In genomic region chr11:1394936-1395772, GRCh38 we compare ENCODE assay signal across 26 cellular contexts.
"Had no signal": no experiment of that assay in that cellular context is flagged by ENCODE, and none has a peak within 500 bp of the region (broad histone marks: within the 10 kb centered on the region; RNA-seq: fewer than 3 reads in every experiment).

No MANE protein-coding gene starts in this region.

- H3K4me3 Mint-ChIP-seq: activated CD4-positive, alpha-beta memory T cell treated with anti-CD3 and anti-CD28 coated beads for 36 hours; activated CD4-positive, alpha-beta T cell treated with anti-CD3 and anti-CD28 coated beads, Interleukin-2, amount 10 ng/mL, durations not matched to agents 24 days and 14 days; activated naive CD4-positive, alpha-beta T cell treated with anti-CD3 and anti-CD28 coated beads, Interleukin-2, amount 10 ng/mL, durations not matched to agents 7 days and 5 days; activated naive CD8-positive, alpha-beta T cell treated with anti-CD3 and anti-CD28 coated beads, Interleukin-2, amount 10 ng/mL, durations not matched to agents 7 days and 5 days; central memory CD8-positive, alpha-beta T cell; mesothelial cell of epicardium; naive B cell; nephron progenitor cell; stimulated activated naive CD8-positive, alpha-beta T cell treated with anti-CD3 and anti-CD28 coated beads, Interleukin-15, Interleukin-2, amounts not matched to agents 100 ng/mL and 50 ng/mL, for 24 hours had no signal

- H3K4me1 Mint-ChIP-seq: activated CD4-positive, alpha-beta T cell treated with anti-CD3 and anti-CD28 coated beads, Interleukin-2, amount 10 ng/mL, durations not matched to agents 24 days and 14 days; activated naive CD8-positive, alpha-beta T cell treated with anti-CD3 and anti-CD28 coated beads, Interleukin-2, amount 10 ng/mL, durations not matched to agents 7 days and 5 days; nephron progenitor cell had no signal

- H3K4me1 ChIP-seq: parathyroid adenoma, right lobe of liver, upper lobe of right lung had no signal

- H3K36me3 Mint-ChIP-seq: activated CD4-positive, alpha-beta memory T cell treated with anti-CD3 and anti-CD28 coated beads for 36 hours; activated naive CD4-positive, alpha-beta T cell treated with anti-CD3 and anti-CD28 coated beads, Interleukin-2, amount 10 ng/mL, durations not matched to agents 7 days and 5 days; activated naive CD8-positive, alpha-beta T cell treated with anti-CD3 and anti-CD28 coated beads, Interleukin-2, amount 10 ng/mL, durations not matched to agents 7 days and 5 days; mesothelial cell of epicardium; naive B cell had no signal

- DNase-seq: activated CD4-positive, alpha-beta memory T cell treated with anti-CD3 and anti-CD28 coated beads for 36 hours; activated CD4-positive, alpha-beta T cell treated with anti-CD3 and anti-CD28 coated beads, Interleukin-2, amount 10 ng/mL, durations not matched to agents 24 days and 14 days; activated CD4-positive, CD25-positive, alpha-beta regulatory T cell treated with anti-CD3 and anti-CD28 coated beads, Interleukin-2, amount 50 U/mL, for 72 hours; activated CD8-positive, alpha-beta memory T cell treated with anti-CD3 and anti-CD28 coated beads, Interleukin-2, amount 50 U/mL, for 4 hours; activated gamma-delta T cell; activated naive CD4-positive, alpha-beta T cell treated with anti-CD3 and anti-CD28 coated beads, Interleukin-2, amount 10 ng/mL, durations not matched to agents 7 days and 5 days; activated naive CD8-positive, alpha-beta T cell treated with anti-CD3 and anti-CD28 coated beads, Interleukin-2, amount 10 ng/mL, durations not matched to agents 7 days and 5 days; activated T-cell treated with anti-CD3 and anti-CD28 coated beads, Interleukin-2, amount 50 U/mL, for 1 hour; dermis blood vessel endothelial cell; effector CD8-positive, alpha-beta T cell; esophagus squamous epithelium; foreskin melanocyte; left colon; naive B cell; nephron progenitor cell; right lobe of liver; stimulated activated CD4-positive, alpha-beta T cell treated with anti-CD3 and anti-CD28 coated beads, Interleukin-12 subunit alpha, Interleukin-12 subunit beta, amount 100 ng/mL, for 4 hours; stimulated activated CD4-positive, alpha-beta T cell treated with anti-CD3 and anti-CD28 coated beads, Interleukin-4, amount 100 ng/mL, for 1 hour; T-helper 2 cell; thyroid gland; upper lobe of right lung had no signal

- H3K9me3 Mint-ChIP-seq: activated CD4-positive, alpha-beta memory T cell treated with anti-CD3 and anti-CD28 coated beads for 36 hours; activated CD4-positive, alpha-beta T cell treated with anti-CD3 and anti-CD28 coated beads, Interleukin-2, amount 10 ng/mL, durations not matched to agents 24 days and 14 days; activated naive CD4-positive, alpha-beta T cell treated with anti-CD3 and anti-CD28 coated beads, Interleukin-2, amount 10 ng/mL, durations not matched to agents 7 days and 5 days; activated naive CD8-positive, alpha-beta T cell treated with anti-CD3 and anti-CD28 coated beads, Interleukin-2, amount 10 ng/mL, durations not matched to agents 7 days and 5 days; central memory CD8-positive, alpha-beta T cell; mesothelial cell of epicardium; stimulated activated naive CD8-positive, alpha-beta T cell treated with anti-CD3 and anti-CD28 coated beads, Interleukin-15, Interleukin-2, amounts not matched to agents 100 ng/mL and 50 ng/mL, for 24 hours had no signal

- H3K27ac ChIP-seq: epithelial cell of prostate, esophagus squamous epithelium, parathyroid adenoma, right lobe of liver, thyroid gland, upper lobe of right lung had no signal

- H3K4me3 ChIP-seq: esophagus squamous epithelium, right lobe of liver, thyroid gland, upper lobe of right lung had no signal

- H3K36me3 ChIP-seq: esophagus squamous epithelium, right lobe of liver, thyroid gland, upper lobe of right lung had no signal

- H3K9me3 ChIP-seq: esophagus squamous epithelium, right lobe of liver, thyroid gland, upper lobe of right lung had no signal

- ATAC-seq: left colon, right lobe of liver, upper lobe of right lung had no signal

- H3K27ac Mint-ChIP-seq: activated CD4-positive, alpha-beta memory T cell treated with anti-CD3 and anti-CD28 coated beads for 36 hours; activated CD4-positive, alpha-beta T cell treated with anti-CD3 and anti-CD28 coated beads, Interleukin-2, amount 10 ng/mL, durations not matched to agents 24 days and 14 days; activated naive CD4-positive, alpha-beta T cell treated with anti-CD3 and anti-CD28 coated beads, Interleukin-2, amount 10 ng/mL, durations not matched to agents 7 days and 5 days; activated naive CD8-positive, alpha-beta T cell treated with anti-CD3 and anti-CD28 coated beads, Interleukin-2, amount 10 ng/mL, durations not matched to agents 7 days and 5 days; mesothelial cell of epicardium; naive B cell; nephron progenitor cell; stimulated activated naive CD8-positive, alpha-beta T cell treated with anti-CD3 and anti-CD28 coated beads, Interleukin-15, Interleukin-2, amounts not matched to agents 100 ng/mL and 50 ng/mL, for 24 hours had no signal
